Comparison of ENCODE assay signal across 11 cellular contexts in the genomic region with DNA sequence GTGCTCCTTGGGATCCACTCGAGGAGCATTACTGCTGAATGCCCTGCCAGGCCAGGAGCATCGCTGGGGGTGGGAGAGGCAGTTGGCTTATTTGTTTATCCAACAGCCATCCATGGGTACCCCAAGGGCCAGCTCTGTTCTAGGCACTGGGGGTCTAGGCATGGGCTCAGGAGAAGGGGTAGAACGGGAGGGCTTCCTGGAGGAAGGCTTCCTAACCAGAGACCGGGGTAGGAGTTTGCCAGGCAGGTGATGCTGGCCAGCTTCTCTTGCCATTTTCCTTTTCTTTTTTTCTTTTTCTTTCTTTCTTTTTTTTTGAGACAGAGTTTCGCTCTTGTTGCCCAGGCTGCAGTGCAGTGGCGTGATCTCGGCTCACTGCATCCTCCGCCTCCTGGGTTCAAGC.
A peak's percentile ranks its signal among the peaks of the same experiment; 100 is the strongest.
DNase-seq lines count a peak whose midpoint lies in the region; ATAC-seq and TF ChIP-seq lines count a peak whose summit lies in the region.
"Had no signal": no experiment of that assay in that cellular context is flagged by ENCODE, and none has a peak within 500 bp of the region (broad histone marks: within the 10 kb centered on the region; RNA-seq: fewer than 3 reads in every experiment).

No MANE protein-coding gene starts in this region.

- H3K36me3 ChIP-seq in RWPE2 (ENCODE audit: low read depth) (peaks cover 13% of the 10 kb centered on the region), transverse colon (no peaks in the 10 kb centered on the region)
- H3K36me3 ChIP-seq: right lobe of liver had no signal

- H3K4me3 ChIP-seq in RWPE2 (ENCODE audit: severe bottlenecking) = no peak overlapping the region
- no peak overlapping the region for H3K4me3 ChIP-seq in transverse colon
- H3K4me3 ChIP-seq: right lobe of liver had no signal

- peak overlapping the region; percentile 82 for H3K4me3 Mint-ChIP-seq in activated naive CD4-positive, alpha-beta T cell treated with anti-CD3 and anti-CD28 coated beads, Interleukin-2, amount 50 U/mL, for 24 hours
- H3K4me3 Mint-ChIP-seq in immature natural killer cell = peak overlapping the region; percentile 58 to 77 (median 64)

- peaks cover 90% of the 10 kb centered on the region for H3K4me1 Mint-ChIP-seq in activated naive CD4-positive, alpha-beta T cell treated with anti-CD3 and anti-CD28 coated beads, Interleukin-2, amount 50 U/mL, for 24 hours
- H3K4me1 Mint-ChIP-seq in immature natural killer cell = peaks cover 81 to 82% of the 10 kb centered on the region in 2 donors

- in situ Hi-C loops in transverse colon (cut with MboI; ENCODE audit: low pct_ligation_motif_present in 1 of 4, low pct_unique_long_range_greater_than_20kb in 1 of 4, low sequenced_read_pairs in 3 of 4) = no loop called here

- intact Hi-C loops in transverse colon (cut with DNase I; ENCODE audit: low total_unique reads) = no loop called here

- no peak for TF ChIP-seq POLR2A in transverse colon (IDR thresholded peaks at IDR 0.05)

- H3K27me3 ChIP-seq in RWPE2 (ENCODE audit: insufficient read depth, poor library complexity, severe bottlenecking) (no peaks in the 10 kb centered on the region), transverse colon (no peaks in the 10 kb centered on the region)
- H3K27me3 ChIP-seq: right lobe of liver had no signal

- no peak for TF ChIP-seq CTCF in RWPE2 (IDR thresholded peaks at IDR 0.05; ENCODE audit: poor library complexity, severe bottlenecking)
- no peak for TF ChIP-seq CTCF in transverse colon (IDR thresholded peaks at IDR 0.05)

- ATAC-seq in activated naive CD4-positive, alpha-beta T cell treated with anti-CD3 and anti-CD28 coated beads, Interleukin-2, amount 50 U/mL, for 72 hours = no peak
- ATAC-seq in RWPE2 (ENCODE audit: low read depth) (no peak), HG02678 (IDR thresholded peaks at IDR 0.05; ENCODE audit: unreplicated experiment) (no peak)
- ATAC-seq: right lobe of liver had no signal

- H3K4me1 ChIP-seq in RWPE2 (ENCODE audit: insufficient read depth, poor library complexity, severe bottlenecking) (peaks cover 16% of the 10 kb centered on the region), transverse colon (peaks cover 62 to 97% (median 85%) of the 10 kb centered on the region in 4 donors)

- H3K9me3 ChIP-seq in RWPE2 (ENCODE audit: severe bottlenecking) (no peaks in the 10 kb centered on the region), transverse colon (no peaks in the 10 kb centered on the region)
- H3K9me3 ChIP-seq: right lobe of liver had no signal

- peak overlapping the region; percentile 5 for H3K27ac ChIP-seq in RWPE2 (ENCODE audit: poor library complexity, severe bottlenecking)
- H3K27ac ChIP-seq in transverse colon = peak overlapping the region; percentile 70 to 95 (median 90)

- no peaks in the 10 kb centered on the region for H3K27me3 Mint-ChIP-seq in activated naive CD4-positive, alpha-beta T cell treated with anti-CD3 and anti-CD28 coated beads, Interleukin-2, amount 50 U/mL, for 24 hours
- peaks cover 1 to 3% (median 2%) of the 10 kb centered on the region in 3 donors for H3K27me3 Mint-ChIP-seq in immature natural killer cell (ENCODE audit: low read depth in 3 of 3)

- no peak for TF ChIP-seq EP300 in transverse colon (IDR thresholded peaks at IDR 0.05; ENCODE audit: low read depth)

- WGBS in transverse colon (ENCODE audit: low coverage in 1 of 2), 2 donors = 87% methylated on average over 8 of the region's 8 CpGs; no CpG with 5 or more reads in 1 of the 2 donors

- peak overlapping the region; percentile 83 for H3K27ac Mint-ChIP-seq in activated naive CD4-positive, alpha-beta T cell treated with anti-CD3 and anti-CD28 coated beads, Interleukin-2, amount 50 U/mL, for 24 hours
- H3K27ac Mint-ChIP-seq in activated naive CD4-positive, alpha-beta T cell treated with anti-CD3 and anti-CD28 coated beads, Interleukin-2, amount 50 U/mL, for 72 hours = peak overlapping the region in 1 of 2 donors; percentile 45
- peak overlapping the region in 5 of 6 donors; percentile 32 to 91 (median 85) for H3K27ac Mint-ChIP-seq in immature natural killer cell

- H3K36me3 Mint-ChIP-seq in activated naive CD4-positive, alpha-beta T cell treated with anti-CD3 and anti-CD28 coated beads, Interleukin-2, amount 50 U/mL, for 24 hours = peaks cover 1% of the 10 kb centered on the region
- H3K36me3 Mint-ChIP-seq in activated naive CD4-positive, alpha-beta T cell treated with anti-CD3 and anti-CD28 coated beads, Interleukin-2, amount 50 U/mL, for 72 hours = no peaks in the 10 kb centered on the region
- no peaks in the 10 kb centered on the region for H3K36me3 Mint-ChIP-seq in immature natural killer cell

- DNase-seq in activated naive CD4-positive, alpha-beta T cell treated with anti-CD3 and anti-CD28 coated beads, Interleukin-2, amount 50 U/mL, for 72 hours (ENCODE audit: low spot score in 2 of 2) = no peak
- no peak for DNase-seq in RWPE2 (ENCODE audit: low spot score)
- DNase-seq in immature natural killer cell = no peak
- DNase-seq in transverse colon = no peak
- no peak for DNase-seq in DMS53 treated with DMSO at 0.1 percent for 48 hours (lab: John Stamatoyannopoulos, UW; ENCODE audit: unreplicated experiment)
- no peak for DNase-seq in NCI-H1048 (lab: John Stamatoyannopoulos, UW)
- DNase-seq: activated CD8-positive, alpha-beta memory T cell treated with anti-CD3 and anti-CD28 coated beads, Interleukin-2, amount 50 U/mL, for 48 hours; hippocampal formation; right lobe of liver had no signal

- no peaks in the 10 kb centered on the region for H3K9me3 Mint-ChIP-seq in activated naive CD4-positive, alpha-beta T cell treated with anti-CD3 and anti-CD28 coated beads, Interleukin-2, amount 50 U/mL, for 24 hours
- no peaks in the 10 kb centered on the region for H3K9me3 Mint-ChIP-seq in activated naive CD4-positive, alpha-beta T cell treated with anti-CD3 and anti-CD28 coated beads, Interleukin-2, amount 50 U/mL, for 72 hours
- no peaks in the 10 kb centered on the region for H3K9me3 Mint-ChIP-seq in immature natural killer cell
